8 cellular contexts compared by ENCODE assay signal in the genomic region with DNA sequence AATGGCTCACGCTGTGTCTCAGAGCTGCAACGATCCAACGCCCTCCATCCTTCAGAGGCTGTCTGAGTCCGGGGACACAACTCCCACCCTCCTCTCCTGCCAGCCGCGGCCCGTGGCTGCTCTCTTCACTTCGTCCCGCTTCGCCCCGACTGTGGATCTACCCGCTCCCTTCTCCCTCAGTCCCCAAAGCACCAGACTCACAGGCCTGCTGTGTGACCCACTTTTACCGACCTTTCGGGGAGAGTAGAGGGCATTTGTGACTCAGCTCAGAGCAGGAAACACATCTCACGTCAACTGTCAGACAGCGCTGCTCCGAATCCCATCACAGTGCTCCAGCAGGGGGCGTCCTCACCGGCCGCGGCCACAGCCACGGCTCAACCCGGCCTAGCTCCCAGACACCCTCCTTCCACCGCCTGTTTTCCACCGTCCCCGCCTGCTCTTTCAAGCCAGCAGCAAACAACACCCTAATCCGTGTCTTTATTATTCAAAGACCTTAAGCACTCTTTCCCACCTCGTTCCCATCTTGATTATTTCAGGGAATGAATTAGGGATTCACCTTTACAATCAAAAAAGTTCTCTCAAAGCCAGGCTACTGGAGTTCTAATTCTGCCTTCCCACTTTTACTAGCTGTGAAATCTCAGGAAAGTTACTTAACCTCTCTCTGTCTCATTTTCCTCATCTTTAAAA. TPM values are rescaled to one million over a fixed set of nuclear protein-coding genes. Genes with fewer than 3 reads are reported as not detected.
DNase-seq lines count a peak whose midpoint lies in the region; ATAC-seq and TF ChIP-seq lines count a peak whose summit lies in the region.

No MANE protein-coding gene starts in this region.

- TF ChIP-seq EP300 in gastroesophageal sphincter (IDR thresholded peaks at IDR 0.05) (no peak), stomach (IDR thresholded peaks at IDR 0.05) (no peak)

- H3K4me3 ChIP-seq in gastroesophageal sphincter (peak overlapping the region in 1 of 2 donors; percentile 26), neutrophil (ENCODE audit: low read depth in 1 of 2, low read length in 1 of 2) (peak overlapping the region; percentile 51 to 52), stomach (peak overlapping the region in 2 of 4 donors; percentile 7 to 27)

- intact Hi-C loops in stomach (cut with DNase I; ENCODE audit: low total_unique reads), result no loop called here

- TF ChIP-seq POLR2A in gastroesophageal sphincter (IDR thresholded peaks at IDR 0.05) (no peak), stomach (IDR thresholded peaks at IDR 0.05) (no peak)

- no peaks in the 10 kb centered on the region for H3K36me3 ChIP-seq in gastroesophageal sphincter
- no peaks in the 10 kb centered on the region for H3K36me3 ChIP-seq in neutrophil
- no peaks in the 10 kb centered on the region for H3K36me3 ChIP-seq in stomach

- H3K27me3 ChIP-seq in gastroesophageal sphincter (peaks cover under 1% of the 10 kb centered on the region), neutrophil (peaks cover 50% of the 10 kb centered on the region), stomach (peaks cover 0 to under 1% (median 0%) of the 10 kb centered on the region in 3 donors)

- peak; percentile 97 for ATAC-seq in gastroesophageal sphincter

- TF ChIP-seq CTCF in gastroesophageal sphincter (IDR thresholded peaks at IDR 0.05) (peak in 3 of 4 experiments; percentile 68 to 88 (median 74)), neutrophil (IDR thresholded peaks at IDR 0.05) (peak; percentile 59), stomach (IDR thresholded peaks at IDR 0.05) (peak in 5 of 7 experiments; percentile 64 to 88 (median 83))

- peaks cover 0 to 11% (median 0%) of the 10 kb centered on the region in 3 donors for H3K4me1 ChIP-seq in gastroesophageal sphincter
- peaks cover 42 to 46% of the 10 kb centered on the region in 2 experiments for H3K4me1 ChIP-seq in neutrophil (ENCODE audit: control insufficient read depth in 1 of 2, insufficient read depth in 1 of 2, low read depth in 1 of 2, low read length in 1 of 2)
- H3K4me1 ChIP-seq in stomach, result peaks cover 0 to 17% (median 16%) of the 10 kb centered on the region in 4 donors

- H3K9me3 ChIP-seq in gastroesophageal sphincter, result no peaks in the 10 kb centered on the region
- H3K9me3 ChIP-seq in neutrophil, result no peaks in the 10 kb centered on the region
- H3K9me3 ChIP-seq in stomach, result no peaks in the 10 kb centered on the region

- DNase-seq in NK-92 treated with Interleukin-12 subunit alpha and Interleukin-12 subunit beta, amount 100 ng/mL, for 24 hours (lab: John Stamatoyannopoulos, UW), result peak; percentile 19
- DNase-seq in NK-92 (lab: John Stamatoyannopoulos, UW; ENCODE audit: unreplicated experiment), result no peak
- peak; percentile 85 for DNase-seq in HK-2 (ENCODE audit: unreplicated experiment)
- DNase-seq in SHP77 treated with DMSO at 0.1 percent for 48 hours (lab: John Stamatoyannopoulos, UW), result peak; percentile 50
- DNase-seq in activated gamma-delta T cell treated with Interleukin-2 at 50 U/mL for 16 hours, result peak; percentile 80
- peak; percentile 86 for DNase-seq in stomach

- H3K27ac ChIP-seq in gastroesophageal sphincter (peak overlapping the region in 2 of 4 donors; percentile 52 to 53), neutrophil (peak overlapping the region; percentile 67), stomach (peak overlapping the region in 1 of 5 donors; percentile 56)

- 7 to 9% methylated on average over 8 to 22 of the region's 28 CpGs for WGBS in gastroesophageal sphincter (ENCODE audit: low coverage in 1 of 2), 2 donors
- 13 to 22% (median 15%) methylated on average over 28 of the region's 28 CpGs for WGBS in stomach, 5 donors

RNA-seq across cellular contexts. Expression of gene AQP2, which starts 5.0 kb away (rescaled TPM):
- total RNA-seq in gastroesophageal sphincter, result under 1 TPM in 1 of 4 donors, not detected in 3; 0.12 TPM
- total RNA-seq in stomach, result under 1 TPM in 1 of 5 donors, not detected in 4; 0.92 TPM
- not detected for polyA plus RNA-seq in stomach

RNA-seq across cellular contexts. Expression of gene AQP5, which starts 16.1 kb away (rescaled TPM):
- 1 to 10 TPM in 1 of 4 donors, not detected in 3; 7.8 TPM for total RNA-seq in gastroesophageal sphincter
- total RNA-seq in stomach, result 10 to 100 TPM in 1 of 5 donors, 1 to 10 TPM in 2, not detected in 2; 4.9 to 12.5 (median 6.6) TPM
- polyA plus RNA-seq in stomach, result 10 to 100 TPM in 2 of 3 donors, 1 to 10 TPM in 1; 2.9 to 54.3 (median 10.6) TPM

RNA-seq across cellular contexts. Expression of gene AQP6, which starts 27.2 kb away (rescaled TPM):
- total RNA-seq in gastroesophageal sphincter, result not detected
- under 1 TPM in 2 of 5 donors, not detected in 3; 0.18 to 0.45 TPM for total RNA-seq in stomach
- under 1 TPM in 1 of 3 donors, not detected in 2; 0.58 TPM for polyA plus RNA-seq in stomach

RNA-seq across cellular contexts. Expression of gene FAIM2, which starts 41.8 kb away (rescaled TPM):
- 1 to 10 TPM; 3.4 to 7.4 (median 5.9) TPM for total RNA-seq in gastroesophageal sphincter
- 10 to 100 TPM in 2 of 5 donors, 1 to 10 TPM in 3; 1.2 to 44.6 (median 2.2) TPM for total RNA-seq in stomach
- 1 to 10 TPM; 1.1 to 1.8 (median 1.6) TPM for polyA plus RNA-seq in stomach
